ENCODE assay signal across 22 cellular contexts in the genomic region with DNA sequence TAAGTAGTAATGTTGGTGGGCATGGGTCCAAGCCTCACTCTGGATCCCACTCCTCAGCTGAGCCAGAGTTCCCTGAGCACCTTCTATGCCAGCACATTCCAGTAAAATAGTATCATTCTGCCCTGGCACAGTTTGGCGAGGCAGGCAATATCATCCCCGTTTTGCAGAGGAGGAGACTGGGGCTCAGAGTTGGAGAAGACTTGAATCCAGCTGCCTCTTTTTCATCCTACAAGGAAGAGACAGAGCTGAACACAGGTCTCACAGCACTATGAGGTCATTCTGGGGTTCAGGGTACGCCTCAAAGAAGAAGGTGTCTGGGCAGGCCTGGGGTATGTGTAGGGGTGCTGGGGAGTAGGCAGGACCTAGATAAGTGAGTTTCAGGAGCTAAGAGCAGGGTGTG.
"Had no signal": no experiment of that assay in that cellular context is flagged by ENCODE, and none has a peak within 500 bp of the region (broad histone marks: within the 10 kb centered on the region; RNA-seq: fewer than 3 reads in every experiment).

No MANE protein-coding gene starts in this region.

- H3K36me3 Mint-ChIP-seq: stimulated activated effector memory CD8-positive, alpha-beta T cell treated with anti-CD3 and anti-CD28 coated beads, Interleukin-12 subunit alpha, Interleukin-12 subunit beta, amount 100 ng/mL, for 72 hours had no signal

- H3K4me1 Mint-ChIP-seq: activated CD4-positive, alpha-beta T cell treated with anti-CD3 and anti-CD28 coated beads, Interleukin-2, amount 10 ng/mL, durations not matched to agents 7 days and 5 days; stimulated activated effector memory CD8-positive, alpha-beta T cell treated with anti-CD3 and anti-CD28 coated beads, Interleukin-12 subunit alpha, Interleukin-12 subunit beta, amount 100 ng/mL, for 72 hours; stimulated activated naive CD8-positive, alpha-beta T cell treated with anti-CD3 and anti-CD28 coated beads, Interleukin-15, amount 100 ng/mL, for 72 hours had no signal

- H3K27ac Mint-ChIP-seq: activated CD4-positive, alpha-beta T cell treated with anti-CD3 and anti-CD28 coated beads, Interleukin-2, amount 10 ng/mL, durations not matched to agents 7 days and 5 days; activated CD8-positive, alpha-beta T cell treated with anti-CD3 and anti-CD28 coated beads, Interleukin-2, amount 10 ng/mL, durations not matched to agents 7 days and 5 days; activated naive CD8-positive, alpha-beta T cell; activated T-helper 1 cell treated with anti-CD3 and anti-CD28 coated beads, Interleukin-12 subunit alpha, Interleukin-12 subunit beta, Interleukin-2, Interleukin-4 antibody, amounts not matched to agents 30 ng/mL and 10 ng/mL and 1 ng/mL, durations not matched to agents 14 hours and 24 hours and 36 hours; nephron; stimulated activated effector memory CD8-positive, alpha-beta T cell treated with anti-CD3 and anti-CD28 coated beads, Interleukin-12 subunit alpha, Interleukin-12 subunit beta, amount 100 ng/mL, for 72 hours; stimulated activated naive CD8-positive, alpha-beta T cell treated with anti-CD3 and anti-CD28 coated beads, Interleukin-15, amount 100 ng/mL, for 72 hours had no signal

- H3K4me1 ChIP-seq: adrenal gland, ascending aorta, right lobe of liver, tibial artery had no signal

- H3K36me3 ChIP-seq: adrenal gland, ascending aorta, brain microvascular endothelial cell, right lobe of liver, tibial artery had no signal

- DNase-seq: activated CD4-positive, alpha-beta T cell treated with anti-CD3 and anti-CD28 coated beads, Interleukin-2, amount 10 ng/mL, durations not matched to agents 7 days and 5 days; activated CD8-positive, alpha-beta T cell treated with anti-CD3 and anti-CD28 coated beads, Interleukin-2, amount 10 ng/mL, durations not matched to agents 7 days and 5 days; activated gamma-delta T cell treated with Interleukin-2 at 50 U/mL for 16 hours; adrenal gland; brain microvascular endothelial cell; foreskin fibroblast; occipital lobe; posterior cingulate gyrus; right lobe of liver; stimulated activated CD4-positive, alpha-beta T cell treated with anti-CD3 and anti-CD28 coated beads, Interleukin-2, amount 100 ng/mL, for 24 hours; stimulated activated naive CD8-positive, alpha-beta T cell treated with anti-CD3 and anti-CD28 coated beads, Interleukin-15, amount 100 ng/mL, for 72 hours; tibial artery had no signal

- H3K27me3 Mint-ChIP-seq: activated CD4-positive, alpha-beta T cell treated with anti-CD3 and anti-CD28 coated beads, Interleukin-2, amount 10 ng/mL, durations not matched to agents 7 days and 5 days; activated naive CD8-positive, alpha-beta T cell; stimulated activated naive CD8-positive, alpha-beta T cell treated with anti-CD3 and anti-CD28 coated beads, Interleukin-15, amount 100 ng/mL, for 72 hours had no signal

- H3K4me3 Mint-ChIP-seq: activated CD4-positive, alpha-beta T cell treated with anti-CD3 and anti-CD28 coated beads, Interleukin-2, amount 10 ng/mL, durations not matched to agents 7 days and 5 days; activated CD8-positive, alpha-beta T cell treated with anti-CD3 and anti-CD28 coated beads, Interleukin-2, amount 10 ng/mL, durations not matched to agents 7 days and 5 days; activated naive CD8-positive, alpha-beta T cell; activated T-helper 1 cell treated with anti-CD3 and anti-CD28 coated beads, Interleukin-12 subunit alpha, Interleukin-12 subunit beta, Interleukin-2, Interleukin-4 antibody, amounts not matched to agents 30 ng/mL and 10 ng/mL and 1 ng/mL, durations not matched to agents 14 hours and 24 hours and 36 hours; nephron; stimulated activated effector memory CD8-positive, alpha-beta T cell treated with anti-CD3 and anti-CD28 coated beads, Interleukin-12 subunit alpha, Interleukin-12 subunit beta, amount 100 ng/mL, for 72 hours; stimulated activated naive CD8-positive, alpha-beta T cell treated with anti-CD3 and anti-CD28 coated beads, Interleukin-15, amount 100 ng/mL, for 72 hours had no signal

- H3K9me3 Mint-ChIP-seq: activated CD4-positive, alpha-beta T cell treated with anti-CD3 and anti-CD28 coated beads, Interleukin-2, amount 10 ng/mL, durations not matched to agents 7 days and 5 days; activated T-helper 1 cell treated with anti-CD3 and anti-CD28 coated beads, Interleukin-12 subunit alpha, Interleukin-12 subunit beta, Interleukin-2, Interleukin-4 antibody, amounts not matched to agents 30 ng/mL and 10 ng/mL and 1 ng/mL, durations not matched to agents 14 hours and 24 hours and 36 hours; stimulated activated effector memory CD8-positive, alpha-beta T cell treated with anti-CD3 and anti-CD28 coated beads, Interleukin-12 subunit alpha, Interleukin-12 subunit beta, amount 100 ng/mL, for 72 hours had no signal

- ATAC-seq: activated CD4-positive, CD25-positive, alpha-beta regulatory T cell treated with anti-CD3 and anti-CD28 coated beads, Interleukin-2, amount 50 U/mL, for 24 hours; activated CD8-positive, alpha-beta T cell treated with anti-CD3 and anti-CD28 coated beads, Interleukin-2, amount 10 ng/mL, durations not matched to agents 7 days and 5 days; left lobe of liver; right lobe of liver; stimulated activated effector memory CD8-positive, alpha-beta T cell treated with anti-CD3 and anti-CD28 coated beads, Interleukin-12 subunit alpha, Interleukin-12 subunit beta, amount 100 ng/mL, for 72 hours; stimulated activated naive CD8-positive, alpha-beta T cell treated with anti-CD3 and anti-CD28 coated beads, Interleukin-15, amount 100 ng/mL, for 72 hours had no signal

- H3K9me3 ChIP-seq: adrenal gland, ascending aorta, right lobe of liver, tibial artery had no signal

- H3K4me3 ChIP-seq: adrenal gland, ascending aorta, coronary artery, lung, right lobe of liver, skin epidermis, tibial artery had no signal

- H3K27me3 ChIP-seq: adrenal gland, ascending aorta, brain microvascular endothelial cell, right lobe of liver, tibial artery had no signal

- H3K27ac ChIP-seq: adrenal gland, ascending aorta, brain microvascular endothelial cell, coronary artery, right lobe of liver, skin epidermis, tibial artery had no signal
